Comparison of ENCODE assay signal across 21 cellular contexts in genomic region chr5:33065146-33065545, GRCh38.
DNase-seq lines count a peak whose midpoint lies in the region; ATAC-seq, FAIRE-seq and TF ChIP-seq lines count a peak whose summit lies in the region.
"Had no signal": no experiment of that assay in that cellular context is flagged by ENCODE, and none has a peak within 500 bp of the region (broad histone marks: within the 10 kb centered on the region; RNA-seq: fewer than 3 reads in every experiment).

No MANE protein-coding gene starts in this region.

- WGBS in ovary, 3 donors: 51 to 72% (median 53%) methylated on average over 3 of the region's 3 CpGs

- ATAC-seq in HG02610 (IDR thresholded peaks at IDR 0.05; ENCODE audit: unreplicated experiment): no peak
- ATAC-seq: GM12878 had no signal

- no peaks in the 10 kb centered on the region for H3K4me1 Mint-ChIP-seq in astrocyte (ENCODE audit: low read depth, unreplicated experiment)
- H3K4me1 Mint-ChIP-seq: CD4-positive, CD25-positive, alpha-beta regulatory T cell; CD8-positive, alpha-beta memory T cell had no signal

- TF ChIP-seq EP300 in ovary (IDR thresholded peaks at IDR 0.05): no peak

- H3K27ac ChIP-seq in astrocyte (ENCODE audit: low read depth, low read length) (no peak overlapping the region), ovary (no peak overlapping the region)

- intact Hi-C loops in ovary (cut with DNase I): no loop called here

- peaks cover 2% of the 10 kb centered on the region for H3K27me3 Mint-ChIP-seq in astrocyte (ENCODE audit: low read depth, unreplicated experiment)
- H3K27me3 Mint-ChIP-seq: CD4-positive, CD25-positive, alpha-beta regulatory T cell; CD8-positive, alpha-beta memory T cell had no signal

- H3K27me3 ChIP-seq in astrocyte (ENCODE audit: insufficient read depth, low read length) (no peaks in the 10 kb centered on the region), ovary (no peaks in the 10 kb centered on the region)
- H3K27me3 ChIP-seq: BE2C had no signal

- no peak for DNase-seq in HTR-8/SVneo (ENCODE audit: insufficient read length, low spot score)
- peak; percentile 48 for DNase-seq in astrocyte (ENCODE audit: low read depth)
- DNase-seq in left kidney (ENCODE audit: low read depth, low spot score): peak; percentile 27
- no peak for DNase-seq in ovary
- no peak for DNase-seq in erythroblast (lab: John Stamatoyannopoulos, UW)
- DNase-seq: ACHN; BE2C; C1 segment of cervical spinal cord; CD4-positive, CD25-positive, alpha-beta regulatory T cell; CD8-positive, alpha-beta memory T cell; COR-L47; DMS 273 treated with DMSO at 0.1 percent for 48 hours; DMS53; DND-41; EL; HCEC 1CT; HFFc6 had no signal

- H3K4me3 Mint-ChIP-seq in astrocyte (ENCODE audit: unreplicated experiment): no peak overlapping the region
- H3K4me3 Mint-ChIP-seq: CD4-positive, CD25-positive, alpha-beta regulatory T cell; CD8-positive, alpha-beta memory T cell; HFFc6 had no signal

- FAIRE-seq in HTR-8/SVneo (lab: Jason Lieb, UNC) (peak; percentile 31), astrocyte (lab: Jason Lieb, UNC) (no peak)
- FAIRE-seq: A204.1, GM12878, GM19239 had no signal

- H3K4me1 ChIP-seq in astrocyte (ENCODE audit: insufficient read depth, low read length) (no peaks in the 10 kb centered on the region), ovary (ENCODE audit: insufficient read depth) (no peaks in the 10 kb centered on the region)
- H3K4me1 ChIP-seq: BE2C had no signal

- H2AFZ ChIP-seq in astrocyte (ENCODE audit: low read depth, low read length): no peak overlapping the region

- H3K27ac Mint-ChIP-seq in astrocyte (ENCODE audit: unreplicated experiment): no peak overlapping the region
- H3K27ac Mint-ChIP-seq: CD4-positive, CD25-positive, alpha-beta regulatory T cell; CD8-positive, alpha-beta memory T cell had no signal

- no peak overlapping the region for H3K4me3 ChIP-seq in astrocyte (ENCODE audit: insufficient read depth, low read depth, low read length)
- no peak overlapping the region for H3K4me3 ChIP-seq in ovary
- H3K4me3 ChIP-seq: GM12878 had no signal

- H3K79me2 ChIP-seq in astrocyte (ENCODE audit: insufficient read depth, low read length): no peaks in the 10 kb centered on the region

- TF ChIP-seq POLR2A in ovary (IDR thresholded peaks at IDR 0.05) (no peak), erythroblast (IDR thresholded peaks at IDR 0.05; ENCODE audit: low read length) (no peak)

- no peaks in the 10 kb centered on the region for H4K20me1 ChIP-seq in astrocyte (ENCODE audit: insufficient read depth, low read length)

- no peaks in the 10 kb centered on the region for H3K36me3 Mint-ChIP-seq in astrocyte (ENCODE audit: low read depth, unreplicated experiment)
- H3K36me3 Mint-ChIP-seq: CD4-positive, CD25-positive, alpha-beta regulatory T cell; CD8-positive, alpha-beta memory T cell had no signal

- no peak overlapping the region for H3K9ac ChIP-seq in astrocyte (ENCODE audit: low read length)

- H3K9me3 ChIP-seq in astrocyte (ENCODE audit: insufficient read depth, low read depth, low read length): no peaks in the 10 kb centered on the region
- no peaks in the 10 kb centered on the region for H3K9me3 ChIP-seq in ovary
- H3K9me3 ChIP-seq: BE2C had no signal

- no peaks in the 10 kb centered on the region for H3K9me3 Mint-ChIP-seq in astrocyte (ENCODE audit: unreplicated experiment)
- H3K9me3 Mint-ChIP-seq: HFFc6 had no signal

- no peaks in the 10 kb centered on the region for H3K36me3 ChIP-seq in astrocyte (ENCODE audit: insufficient read depth, low read length)
- no peaks in the 10 kb centered on the region for H3K36me3 ChIP-seq in ovary
- H3K36me3 ChIP-seq: BE2C had no signal

- TF ChIP-seq CTCF in astrocyte (IDR thresholded peaks at IDR 0.05; ENCODE audit: insufficient read depth, low read depth, low read length) (no peak), ovary (IDR thresholded peaks at IDR 0.05) (no peak)

- no peak overlapping the region for H3K4me2 ChIP-seq in astrocyte (ENCODE audit: low read length)

Comparison
In these comparisons a context has a peak if more than half of its experiments do, and no peak if none do; other contexts are left out.
1. DNase-seq: peak in astrocyte (single experiment) and left kidney (single experiment); none in HTR-8/SVneo (single experiment), ovary (0 of 5) and erythroblast (0 of 2).